In the genomic region with DNA sequence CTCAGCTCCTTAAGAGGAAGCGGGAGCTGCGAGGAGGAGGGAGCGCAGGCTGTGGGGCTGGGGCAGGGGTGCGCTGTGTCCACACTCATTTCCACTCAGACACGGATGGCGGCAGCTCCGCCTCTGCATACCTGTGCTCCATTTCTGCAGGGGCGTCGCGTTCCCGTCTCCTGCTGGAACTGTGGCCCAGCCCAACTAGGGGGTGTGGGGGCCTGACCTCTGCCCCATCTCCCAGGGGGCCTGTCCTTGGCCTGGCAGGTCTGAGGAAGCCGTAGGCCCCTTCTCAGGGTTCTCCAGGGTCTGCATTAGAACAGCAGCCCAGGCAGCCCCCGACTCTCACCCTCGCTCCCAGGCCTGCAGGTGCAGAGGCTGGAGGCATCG, we compare ENCODE assay signal across 22 cellular contexts. TPM values are rescaled to one million over a fixed set of nuclear protein-coding genes. Genes with fewer than 3 reads are reported as not detected.
A peak's percentile ranks its signal among the peaks of the same experiment; 100 is the strongest.
DNase-seq lines count a peak whose midpoint lies in the region; ATAC-seq and TF ChIP-seq lines count a peak whose summit lies in the region.
"Had no signal": no experiment of that assay in that cellular context is flagged by ENCODE, and none has a peak within 500 bp of the region (broad histone marks: within the 10 kb centered on the region; RNA-seq: fewer than 3 reads in every experiment).

No MANE protein-coding gene starts in this region.

- DNase-seq in RWPE1 (ENCODE audit: low spot score): no peak
- DNase-seq in left lung: no peak
- no peak for DNase-seq in upper lobe of right lung
- no peak for DNase-seq in NK-92 (lab: John Stamatoyannopoulos, UW; ENCODE audit: unreplicated experiment)
- no peak for DNase-seq in ovary
- DNase-seq: 8988T; ACHN; AML-193; BE2C; Caco-2; CD4-positive, CD25-positive, alpha-beta regulatory T cell; CD8-positive, alpha-beta T cell; DMS153; DND-41; GOT3; H9; HFFc6 had no signal

- H3K27me3 ChIP-seq in BLaER1 treated with 17β-estradiol and CSF1 and Interleukin-3, amounts not matched to agents 10 nM and 100 nM: no peaks in the 10 kb centered on the region; a peak in 1 of 22 replicates
- H3K27me3 ChIP-seq in left lung (no peaks in the 10 kb centered on the region), upper lobe of right lung (no peaks in the 10 kb centered on the region), ovary (no peaks in the 10 kb centered on the region)
- H3K27me3 ChIP-seq: BE2C had no signal

- whole genome bisulfite sequencing in ovary, 3 donors: 81 to 85% (median 84%) methylated on average over 15 of the region's 15 CpGs

- H4K20me1 ChIP-seq in BLaER1 treated with 17β-estradiol and CSF1 and Interleukin-3, amounts not matched to agents 10 nM and 100 nM: peaks cover 24 to 100% (median 90%) of the 10 kb centered on the region in 11 experiments; a peak in 21 of 22 replicates

- no peak for TF ChIP-seq EP300 in ovary (IDR thresholded peaks at IDR 0.05)

- H3K36me3 ChIP-seq in BLaER1 treated with 17β-estradiol and CSF1 and Interleukin-3, amounts not matched to agents 10 nM and 100 nM: peaks cover 0 to 36% (median 21%) of the 10 kb centered on the region in 11 experiments; a peak in 18 of 22 replicates
- peaks cover 0 to 6% of the 10 kb centered on the region in 2 donors for H3K36me3 ChIP-seq in left lung
- no peaks in the 10 kb centered on the region for H3K36me3 ChIP-seq in upper lobe of right lung
- no peaks in the 10 kb centered on the region for H3K36me3 ChIP-seq in ovary
- H3K36me3 ChIP-seq: BE2C had no signal

- peak overlapping the region in 6 of 11 experiments; percentile 18 to 55 (median 34); a peak in 5 of 22 replicates for H3K9ac ChIP-seq in BLaER1 treated with 17β-estradiol and CSF1 and Interleukin-3, amounts not matched to agents 10 nM and 100 nM

- POLR2A ChIA-PET in RWPE1 (lab: Yijun Ruan, JAX; ENCODE audit: low non-redundant PET): no interaction called here

- H3K27ac ChIP-seq in BLaER1 treated with 17β-estradiol and CSF1 and Interleukin-3, amounts not matched to agents 10 nM and 100 nM: peak overlapping the region in 1 of 11 experiments; percentile 13; a peak in 1 of 22 replicates
- peak overlapping the region; percentile 96 for H3K27ac ChIP-seq in RWPE1
- no peak overlapping the region for H3K27ac ChIP-seq in left lung
- no peak overlapping the region for H3K27ac ChIP-seq in upper lobe of right lung
- no peak overlapping the region for H3K27ac ChIP-seq in ovary
- H3K27ac ChIP-seq: A549, C4-2B had no signal

- peaks cover 10 to 20% (median 16%) of the 10 kb centered on the region in 11 experiments; a peak in 21 of 22 replicates for H3K9me3 ChIP-seq in BLaER1 treated with 17β-estradiol and CSF1 and Interleukin-3, amounts not matched to agents 10 nM and 100 nM (replicated peaks in 1 of 11)
- peaks cover 0 to 4% of the 10 kb centered on the region in 2 donors for H3K9me3 ChIP-seq in left lung
- H3K9me3 ChIP-seq in upper lobe of right lung: no peaks in the 10 kb centered on the region
- no peaks in the 10 kb centered on the region for H3K9me3 ChIP-seq in ovary
- H3K9me3 ChIP-seq: BE2C had no signal

- intact Hi-C loops in left lung (cut with DNase I): no loop called here
- intact Hi-C loops in upper lobe of right lung (cut with DNase I): loop anchor here (5.0 kb wide), 1 partner anchor 104 kb away; no protein-coding TSS in a partner anchor
- intact Hi-C loops in ovary (cut with DNase I): loop anchor here in 3 of 4 donors (5.0 to 10.0 kb wide), 3 partner anchors 96 to 106 kb away; no protein-coding TSS in a partner anchor

- peak; percentile 32 for ATAC-seq in left lung
- peak; percentile 27 for ATAC-seq in upper lobe of right lung
- no peak for ATAC-seq in HG02884 (IDR thresholded peaks at IDR 0.05; ENCODE audit: unreplicated experiment)
- ATAC-seq: A549; CD8-positive, alpha-beta T cell; HCT116 had no signal

- peak overlapping the region in 4 of 10 experiments; percentile 3 to 46 (median 16); a peak in 5 of 20 replicates for H3K4me3 ChIP-seq in BLaER1 treated with 17β-estradiol and CSF1 and Interleukin-3, amounts not matched to agents 10 nM and 100 nM
- H3K4me3 ChIP-seq in left lung (no peak overlapping the region), upper lobe of right lung (no peak overlapping the region), ovary (no peak overlapping the region)
- H3K4me3 ChIP-seq: A549 had no signal

- CTCF ChIA-PET in RWPE1 (lab: Yijun Ruan, JAX): no interaction called here

- TF ChIP-seq POLR2A in ovary (IDR thresholded peaks at IDR 0.05): no peak

- TF ChIP-seq CTCF in RWPE1 (conservative IDR thresholded peaks at IDR 0.05; ENCODE audit: low read depth): no peak
- TF ChIP-seq CTCF in left lung (IDR thresholded peaks at IDR 0.05): no peak
- TF ChIP-seq CTCF in upper lobe of right lung (IDR thresholded peaks at IDR 0.05): no peak
- TF ChIP-seq CTCF in ovary (IDR thresholded peaks at IDR 0.05): no peak

- H3K4me1 ChIP-seq in BLaER1 treated with 17β-estradiol and CSF1 and Interleukin-3, amounts not matched to agents 10 nM and 100 nM: peaks cover 55 to 95% (median 89%) of the 10 kb centered on the region in 10 experiments
- peaks cover 0 to 27% of the 10 kb centered on the region in 2 donors for H3K4me1 ChIP-seq in left lung
- H3K4me1 ChIP-seq in upper lobe of right lung: no peaks in the 10 kb centered on the region
- H3K4me1 ChIP-seq in ovary (ENCODE audit: insufficient read depth): no peaks in the 10 kb centered on the region
- H3K4me1 ChIP-seq: BE2C had no signal

- H3K4me2 ChIP-seq in BLaER1 treated with 17β-estradiol and CSF1 and Interleukin-3, amounts not matched to agents 10 nM and 100 nM: peak overlapping the region; percentile 77 to 99 (median 88)
- H3K4me2 ChIP-seq: A549 had no signal

RNA-seq across cellular contexts. Expression of a gene that starts 31.2 kb away (rescaled TPM):
- total RNA-seq in left lung (10 to 100 TPM; 44.7 to 49.4 TPM), upper lobe of right lung (49.5 TPM), ovary (10 to 100 TPM; 12.6 to 69.5 (median 54.3) TPM)
- 10 to 100 TPM in 1 of 2 donors, 1 to 10 TPM in 1; 3.2 to 22.2 TPM for polyA plus RNA-seq in ovary

Comparison
In these comparisons a context has a peak if more than half of its experiments do, and no peak if none do; other contexts are left out.
1. intact Hi-C loops: an anchor here in upper lobe of right lung (5.0 kb wide) and ovary (5.0 to 10.0 kb wide); none called in left lung.